In the genomic region with DNA sequence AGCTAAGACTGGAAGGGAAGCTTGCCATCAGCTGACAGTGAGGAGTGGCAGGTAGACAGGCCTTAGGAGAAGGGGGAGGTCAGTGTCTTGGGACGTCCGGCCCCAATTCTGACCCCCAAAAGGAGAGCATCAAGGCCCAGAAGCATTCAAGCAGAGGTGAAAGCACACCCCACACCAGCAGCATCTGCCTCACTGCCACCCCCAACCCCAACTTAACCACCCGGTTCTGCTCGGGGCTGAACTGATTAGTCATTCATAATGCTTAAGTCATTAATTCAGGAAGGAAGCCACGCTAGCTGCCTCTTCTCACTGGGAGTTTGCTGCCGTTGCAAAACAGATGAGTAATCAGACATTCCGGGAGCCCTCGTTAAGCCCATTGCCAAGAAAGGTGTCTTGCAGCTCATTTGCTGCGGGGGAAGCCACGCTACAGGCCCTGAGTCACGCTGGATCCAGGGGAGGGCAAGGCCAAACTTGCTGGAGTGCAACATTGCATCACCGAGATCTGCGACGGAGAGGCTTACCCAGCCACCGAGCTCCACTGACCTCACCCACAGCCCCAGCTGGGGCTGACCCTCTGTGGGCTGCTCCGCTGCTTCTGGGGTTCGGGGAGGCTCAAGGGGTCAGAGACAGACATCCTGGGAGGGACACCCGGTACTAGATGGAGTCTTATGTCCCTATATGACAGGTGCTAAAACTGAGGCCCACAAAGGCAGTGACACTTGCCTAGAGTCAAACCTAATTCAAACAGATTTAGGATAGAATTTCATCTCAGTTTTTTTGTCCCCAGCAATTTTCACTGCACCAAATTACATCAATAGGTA, we compare ENCODE assay signal across 1 cellular context.
TF ChIP-seq lines count a peak whose summit lies in the region.

No MANE protein-coding gene starts in this region.

TF ChIP-seq in HEK293, 187 proteins besides CTCF, POLR2A, EP300 and RAD21 (continued from another document and continues in another):
- TF ChIP-seq, protein P1, sequence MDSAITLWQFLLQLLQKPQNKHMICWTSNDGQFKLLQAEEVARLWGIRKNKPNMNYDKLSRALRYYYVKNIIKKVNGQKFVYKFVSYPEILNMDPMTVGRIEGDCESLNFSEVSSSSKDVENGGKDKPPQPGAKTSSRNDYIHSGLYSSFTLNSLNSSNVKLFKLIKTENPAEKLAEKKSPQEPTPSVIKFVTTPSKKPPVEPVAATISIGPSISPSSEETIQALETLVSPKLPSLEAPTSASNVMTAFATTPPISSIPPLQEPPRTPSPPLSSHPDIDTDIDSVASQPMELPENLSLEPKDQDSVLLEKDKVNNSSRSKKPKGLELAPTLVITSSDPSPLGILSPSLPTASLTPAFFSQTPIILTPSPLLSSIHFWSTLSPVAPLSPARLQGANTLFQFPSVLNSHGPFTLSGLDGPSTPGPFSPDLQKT (IDR thresholded peaks at IDR 0.05; ENCODE audit: borderline replicate concordance, low read depth, low read length) = no peak
- TF ChIP-seq GLIS1 (tag by site-specific recombination; IDR thresholded peaks at IDR 0.05) (peak; percentile 94), ZNF596 (tag by site-specific recombination; IDR thresholded peaks at IDR 0.05) (no peak), YY1 (tag by site-specific recombination; IDR thresholded peaks at IDR 0.05) (no peak), ZNF701 (tag by site-specific recombination; IDR thresholded peaks at IDR 0.05) (0 out of 2 replicates have a peak, but pooled peaks have one; percentile 26), ZNF658 (tag by site-specific recombination; IDR thresholded peaks at IDR 0.05) (no peak), ZNF529 (tag by site-specific recombination; IDR thresholded peaks at IDR 0.05; ENCODE audit: insufficient replicate concordance) (no peak), SCRT1 (tag by site-specific recombination; IDR thresholded peaks at IDR 0.05; ENCODE audit: borderline replicate concordance) (no peak), ZNF239 (tag by site-specific recombination; IDR thresholded peaks at IDR 0.05) (no peak), ZNF174 (tag by site-specific recombination; IDR thresholded peaks at IDR 0.05) (no peak), ZNF133 (tag by site-specific recombination; IDR thresholded peaks at IDR 0.05) (no peak), ZNF16 (tag by site-specific recombination; IDR thresholded peaks at IDR 0.05; ENCODE audit: low read depth) (no peak), IKZF3 (tag by site-specific recombination; IDR thresholded peaks at IDR 0.05) (peak; percentile 98), ZNF521 (tag by site-specific recombination; IDR thresholded peaks at IDR 0.05) (no peak), ZBTB7A (tag by site-specific recombination; IDR thresholded peaks at IDR 0.05; ENCODE audit: low read depth) (no peak; the same call in 1 of the 2 replicates), ZNF747 (tag by site-specific recombination; IDR thresholded peaks at IDR 0.05) (no peak), ZNF792 (tag by site-specific recombination; IDR thresholded peaks at IDR 0.05) (no peak), MYNN (tag by site-specific recombination; IDR thresholded peaks at IDR 0.05; ENCODE audit: borderline replicate concordance) (no peak; the same call in 1 of the 2 replicates), ZNF202 (tag by site-specific recombination; IDR thresholded peaks at IDR 0.05; ENCODE audit: borderline replicate concordance) (no peak), BCL11A (tag by site-specific recombination; IDR thresholded peaks at IDR 0.05; ENCODE audit: low read depth) (peak; percentile 64; the same call in 1 of the 2 replicates), ZBTB1 (tag by site-specific recombination; IDR thresholded peaks at IDR 0.05) (peak; percentile 92), SP3 (tag by site-specific recombination; IDR thresholded peaks at IDR 0.05) (peak; percentile 16; the same call in 1 of the 2 replicates), ZNF558 (tag by site-specific recombination; IDR thresholded peaks at IDR 0.05) (peak; percentile 93), ZNF423 (tag by site-specific recombination; IDR thresholded peaks at IDR 0.05) (no peak), GLIS2 (tag by site-specific recombination; IDR thresholded peaks at IDR 0.05) (peak; percentile 93), HOXC10 (CRISPR knock-in tag; IDR thresholded peaks at IDR 0.05) (no peak), ZNF426 (tag by site-specific recombination; IDR thresholded peaks at IDR 0.05) (no peak), ZNF623 (tag by site-specific recombination; IDR thresholded peaks at IDR 0.05) (peak; percentile 28; the same call in 1 of the 2 replicates), ZBTB17 (tag by site-specific recombination; IDR thresholded peaks at IDR 0.05) (peak; percentile 93), ZNF140 (tag by site-specific recombination; IDR thresholded peaks at IDR 0.05) (no peak), ZNF837 (tag by site-specific recombination; IDR thresholded peaks at IDR 0.05) (no peak), ZNF785 (tag by site-specific recombination; IDR thresholded peaks at IDR 0.05) (no peak)
- TF ChIP-seq, protein P2, sequence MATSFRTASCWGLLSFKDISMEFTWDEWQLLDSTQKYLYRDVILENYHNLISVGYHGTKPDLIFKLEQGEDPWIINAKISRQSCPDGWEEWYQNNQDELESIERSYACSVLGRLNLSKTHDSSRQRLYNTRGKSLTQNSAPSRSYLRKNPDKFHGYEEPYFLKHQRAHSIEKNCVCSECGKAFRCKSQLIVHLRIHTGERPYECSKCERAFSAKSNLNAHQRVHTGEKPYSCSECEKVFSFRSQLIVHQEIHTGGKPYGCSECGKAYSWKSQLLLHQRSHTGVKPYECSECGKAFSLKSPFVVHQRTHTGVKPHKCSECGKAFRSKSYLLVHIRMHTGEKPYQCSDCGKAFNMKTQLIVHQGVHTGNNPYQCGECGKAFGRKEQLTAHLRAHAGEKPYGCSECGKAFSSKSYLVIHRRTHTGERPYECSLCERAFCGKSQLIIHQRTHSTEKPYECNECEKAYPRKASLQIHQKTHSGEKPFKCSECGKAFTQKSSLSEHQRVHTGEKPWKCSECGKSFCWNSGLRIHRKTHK (tag by site-specific recombination; IDR thresholded peaks at IDR 0.05) = no peak
- TF ChIP-seq, protein P3, sequence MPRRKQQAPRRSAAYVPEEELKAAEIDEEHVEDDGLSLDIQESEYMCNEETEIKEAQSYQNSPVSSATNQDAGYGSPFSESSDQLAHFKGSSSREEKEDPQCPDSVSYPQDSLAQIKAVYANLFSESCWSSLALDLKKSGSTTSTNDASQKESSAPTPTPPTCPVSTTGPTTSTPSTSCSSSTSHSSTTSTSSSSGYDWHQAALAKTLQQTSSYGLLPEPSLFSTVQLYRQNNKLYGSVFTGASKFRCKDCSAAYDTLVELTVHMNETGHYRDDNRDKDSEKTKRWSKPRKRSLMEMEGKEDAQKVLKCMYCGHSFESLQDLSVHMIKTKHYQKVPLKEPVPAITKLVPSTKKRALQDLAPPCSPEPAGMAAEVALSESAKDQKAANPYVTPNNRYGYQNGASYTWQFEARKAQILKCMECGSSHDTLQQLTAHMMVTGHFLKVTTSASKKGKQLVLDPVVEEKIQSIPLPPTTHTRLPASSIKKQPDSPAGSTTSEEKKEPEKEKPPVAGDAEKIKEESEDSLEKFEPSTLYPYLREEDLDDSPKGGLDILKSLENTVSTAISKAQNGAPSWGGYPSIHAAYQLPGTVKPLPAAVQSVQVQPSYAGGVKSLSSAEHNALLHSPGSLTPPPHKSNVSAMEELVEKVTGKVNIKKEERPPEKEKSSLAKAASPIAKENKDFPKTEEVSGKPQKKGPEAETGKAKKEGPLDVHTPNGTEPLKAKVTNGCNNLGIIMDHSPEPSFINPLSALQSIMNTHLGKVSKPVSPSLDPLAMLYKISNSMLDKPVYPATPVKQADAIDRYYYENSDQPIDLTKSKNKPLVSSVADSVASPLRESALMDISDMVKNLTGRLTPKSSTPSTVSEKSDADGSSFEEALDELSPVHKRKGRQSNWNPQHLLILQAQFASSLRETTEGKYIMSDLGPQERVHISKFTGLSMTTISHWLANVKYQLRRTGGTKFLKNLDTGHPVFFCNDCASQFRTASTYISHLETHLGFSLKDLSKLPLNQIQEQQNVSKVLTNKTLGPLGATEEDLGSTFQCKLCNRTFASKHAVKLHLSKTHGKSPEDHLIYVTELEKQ (tag by site-specific recombination; IDR thresholded peaks at IDR 0.05; ENCODE audit: borderline replicate concordance) = 0 out of 2 replicates have a peak, but pooled peaks have one; percentile 71
- TF ChIP-seq, protein P4, sequence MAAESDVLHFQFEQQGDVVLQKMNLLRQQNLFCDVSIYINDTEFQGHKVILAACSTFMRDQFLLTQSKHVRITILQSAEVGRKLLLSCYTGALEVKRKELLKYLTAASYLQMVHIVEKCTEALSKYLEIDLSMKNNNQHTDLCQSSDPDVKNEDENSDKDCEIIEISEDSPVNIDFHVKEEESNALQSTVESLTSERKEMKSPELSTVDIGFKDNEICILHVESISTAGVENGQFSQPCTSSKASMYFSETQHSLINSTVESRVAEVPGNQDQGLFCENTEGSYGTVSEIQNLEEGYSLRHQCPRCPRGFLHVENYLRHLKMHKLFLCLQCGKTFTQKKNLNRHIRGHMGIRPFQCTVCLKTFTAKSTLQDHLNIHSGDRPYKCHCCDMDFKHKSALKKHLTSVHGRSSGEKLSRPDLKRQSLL (tag by site-specific recombination; IDR thresholded peaks at IDR 0.05) = peak; percentile 50; the same call in 1 of the 2 replicates
- TF ChIP-seq, protein P5, sequence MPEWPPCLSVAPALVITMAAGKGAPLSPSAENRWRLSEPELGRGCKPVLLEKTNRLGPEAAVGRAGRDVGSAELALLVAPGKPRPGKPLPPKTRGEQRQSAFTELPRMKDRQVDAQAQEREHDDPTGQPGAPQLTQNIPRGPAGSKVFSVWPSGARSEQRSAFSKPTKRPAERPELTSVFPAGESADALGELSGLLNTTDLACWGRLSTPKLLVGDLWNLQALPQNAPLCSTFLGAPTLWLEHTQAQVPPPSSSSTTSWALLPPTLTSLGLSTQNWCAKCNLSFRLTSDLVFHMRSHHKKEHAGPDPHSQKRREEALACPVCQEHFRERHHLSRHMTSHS (tag by site-specific recombination; IDR thresholded peaks at IDR 0.05) = peak; percentile 65; the same call in 1 of the 2 replicates
- TF ChIP-seq, protein P6, sequence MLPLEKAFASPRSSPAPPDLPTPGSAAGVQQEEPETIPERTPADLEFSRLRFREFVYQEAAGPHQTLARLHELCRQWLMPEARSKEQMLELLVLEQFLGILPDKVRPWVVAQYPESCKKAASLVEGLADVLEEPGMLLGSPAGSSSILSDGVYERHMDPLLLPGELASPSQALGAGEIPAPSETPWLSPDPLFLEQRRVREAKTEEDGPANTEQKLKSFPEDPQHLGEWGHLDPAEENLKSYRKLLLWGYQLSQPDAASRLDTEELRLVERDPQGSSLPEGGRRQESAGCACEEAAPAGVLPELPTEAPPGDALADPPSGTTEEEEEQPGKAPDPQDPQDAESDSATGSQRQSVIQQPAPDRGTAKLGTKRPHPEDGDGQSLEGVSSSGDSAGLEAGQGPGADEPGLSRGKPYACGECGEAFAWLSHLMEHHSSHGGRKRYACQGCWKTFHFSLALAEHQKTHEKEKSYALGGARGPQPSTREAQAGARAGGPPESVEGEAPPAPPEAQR (tag by site-specific recombination; IDR thresholded peaks at IDR 0.05) = no peak
- TF ChIP-seq, protein P7, sequence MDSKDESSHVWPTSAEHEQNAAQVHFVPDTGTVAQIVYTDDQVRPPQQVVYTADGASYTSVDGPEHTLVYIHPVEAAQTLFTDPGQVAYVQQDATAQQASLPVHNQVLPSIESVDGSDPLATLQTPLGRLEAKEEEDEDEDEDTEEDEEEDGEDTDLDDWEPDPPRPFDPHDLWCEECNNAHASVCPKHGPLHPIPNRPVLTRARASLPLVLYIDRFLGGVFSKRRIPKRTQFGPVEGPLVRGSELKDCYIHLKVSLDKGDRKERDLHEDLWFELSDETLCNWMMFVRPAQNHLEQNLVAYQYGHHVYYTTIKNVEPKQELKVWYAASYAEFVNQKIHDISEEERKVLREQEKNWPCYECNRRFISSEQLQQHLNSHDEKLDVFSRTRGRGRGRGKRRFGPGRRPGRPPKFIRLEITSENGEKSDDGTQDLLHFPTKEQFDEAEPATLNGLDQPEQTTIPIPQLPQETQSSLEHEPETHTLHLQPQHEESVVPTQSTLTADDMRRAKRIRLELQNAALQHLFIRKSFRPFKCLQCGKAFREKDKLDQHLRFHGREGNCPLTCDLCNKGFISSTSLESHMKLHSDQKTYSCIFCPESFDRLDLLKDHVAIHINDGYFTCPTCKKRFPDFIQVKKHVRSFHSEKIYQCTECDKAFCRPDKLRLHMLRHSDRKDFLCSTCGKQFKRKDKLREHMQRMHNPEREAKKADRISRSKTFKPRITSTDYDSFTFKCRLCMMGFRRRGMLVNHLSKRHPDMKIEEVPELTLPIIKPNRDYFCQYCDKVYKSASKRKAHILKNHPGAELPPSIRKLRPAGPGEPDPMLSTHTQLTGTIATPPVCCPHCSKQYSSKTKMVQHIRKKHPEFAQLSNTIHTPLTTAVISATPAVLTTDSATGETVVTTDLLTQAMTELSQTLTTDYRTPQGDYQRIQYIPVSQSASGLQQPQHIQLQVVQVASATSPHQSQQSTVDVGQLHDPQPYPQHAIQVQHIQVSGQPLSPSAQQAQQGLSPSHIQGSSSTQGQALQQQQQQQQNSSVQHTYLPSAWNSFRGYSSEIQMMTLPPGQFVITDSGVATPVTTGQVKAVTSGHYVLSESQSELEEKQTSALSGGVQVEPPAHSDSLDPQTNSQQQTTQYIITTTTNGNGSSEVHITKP (tag by site-specific recombination; IDR thresholded peaks at IDR 0.05) = peak; percentile 80
- TF ChIP-seq, protein P8, sequence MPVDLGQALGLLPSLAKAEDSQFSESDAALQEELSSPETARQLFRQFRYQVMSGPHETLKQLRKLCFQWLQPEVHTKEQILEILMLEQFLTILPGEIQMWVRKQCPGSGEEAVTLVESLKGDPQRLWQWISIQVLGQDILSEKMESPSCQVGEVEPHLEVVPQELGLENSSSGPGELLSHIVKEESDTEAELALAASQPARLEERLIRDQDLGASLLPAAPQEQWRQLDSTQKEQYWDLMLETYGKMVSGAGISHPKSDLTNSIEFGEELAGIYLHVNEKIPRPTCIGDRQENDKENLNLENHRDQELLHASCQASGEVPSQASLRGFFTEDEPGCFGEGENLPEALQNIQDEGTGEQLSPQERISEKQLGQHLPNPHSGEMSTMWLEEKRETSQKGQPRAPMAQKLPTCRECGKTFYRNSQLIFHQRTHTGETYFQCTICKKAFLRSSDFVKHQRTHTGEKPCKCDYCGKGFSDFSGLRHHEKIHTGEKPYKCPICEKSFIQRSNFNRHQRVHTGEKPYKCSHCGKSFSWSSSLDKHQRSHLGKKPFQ (tag by site-specific recombination; IDR thresholded peaks at IDR 0.05) = no peak
- TF ChIP-seq, protein P9, sequence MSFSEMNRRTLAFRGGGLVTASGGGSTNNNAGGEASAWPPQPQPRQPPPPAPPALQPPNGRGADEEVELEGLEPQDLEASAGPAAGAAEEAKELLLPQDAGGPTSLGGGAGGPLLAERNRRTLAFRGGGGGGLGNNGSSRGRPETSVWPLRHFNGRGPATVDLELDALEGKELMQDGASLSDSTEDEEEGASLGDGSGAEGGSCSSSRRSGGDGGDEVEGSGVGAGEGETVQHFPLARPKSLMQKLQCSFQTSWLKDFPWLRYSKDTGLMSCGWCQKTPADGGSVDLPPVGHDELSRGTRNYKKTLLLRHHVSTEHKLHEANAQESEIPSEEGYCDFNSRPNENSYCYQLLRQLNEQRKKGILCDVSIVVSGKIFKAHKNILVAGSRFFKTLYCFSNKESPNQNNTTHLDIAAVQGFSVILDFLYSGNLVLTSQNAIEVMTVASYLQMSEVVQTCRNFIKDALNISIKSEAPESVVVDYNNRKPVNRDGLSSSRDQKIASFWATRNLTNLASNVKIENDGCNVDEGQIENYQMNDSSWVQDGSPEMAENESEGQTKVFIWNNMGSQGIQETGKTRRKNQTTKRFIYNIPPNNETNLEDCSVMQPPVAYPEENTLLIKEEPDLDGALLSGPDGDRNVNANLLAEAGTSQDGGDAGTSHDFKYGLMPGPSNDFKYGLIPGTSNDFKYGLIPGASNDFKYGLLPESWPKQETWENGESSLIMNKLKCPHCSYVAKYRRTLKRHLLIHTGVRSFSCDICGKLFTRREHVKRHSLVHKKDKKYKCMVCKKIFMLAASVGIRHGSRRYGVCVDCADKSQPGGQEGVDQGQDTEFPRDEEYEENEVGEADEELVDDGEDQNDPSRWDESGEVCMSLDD (tag by site-specific recombination; IDR thresholded peaks at IDR 0.05) = peak; percentile 69
